ENCODE assay signal across 28 cellular contexts in genomic region chr2:186229265-186229664, GRCh38.
"Had no signal": no experiment of that assay in that cellular context is flagged by ENCODE, and none has a peak within 500 bp of the region (broad histone marks: within the 10 kb centered on the region; RNA-seq: fewer than 3 reads in every experiment).

No MANE protein-coding gene starts in this region.

- H3K27me3 ChIP-seq: brain microvascular endothelial cell had no signal

- H3K27ac ChIP-seq: brain microvascular endothelial cell, epithelial cell of prostate, VCaP had no signal

- H3K36me3 ChIP-seq: brain microvascular endothelial cell had no signal

- H3K27ac Mint-ChIP-seq: activated CD4-positive, alpha-beta memory T cell treated with anti-CD3 and anti-CD28 coated beads, Interleukin-2, amount 10 ng/mL, durations not matched to agents 7 days and 5 days; activated CD4-positive, alpha-beta T cell treated with anti-CD3 and anti-CD28 coated beads, Interleukin-2, amount 10 ng/mL, durations not matched to agents 7 days and 5 days; activated naive CD4-positive, alpha-beta T cell treated with anti-CD3 and anti-CD28 coated beads, Interleukin-2, amount 10 ng/mL, durations not matched to agents 7 days and 5 days; activated naive CD4-positive, alpha-beta T cell treated with anti-CD3 and anti-CD28 coated beads, Interleukin-2, amount 50 U/mL, for 72 hours; activated naive CD8-positive, alpha-beta T cell treated with anti-CD3 and anti-CD28 coated beads, Interleukin-2, amount 10 ng/mL, durations not matched to agents 7 days and 5 days; activated T-cell treated with anti-CD3 and anti-CD28 coated beads, Interleukin-2, amount 50 U/mL, for 24 hours; activated T-cell treated with anti-CD3 and anti-CD28 coated beads, Interleukin-2, amount 50 U/mL, for 72 hours; effector memory CD8-positive, alpha-beta T cell; WTC11 had no signal

- DNase-seq: activated CD4-positive, alpha-beta memory T cell treated with anti-CD3 and anti-CD28 coated beads, Interleukin-2, amount 10 ng/mL, durations not matched to agents 7 days and 5 days; activated CD4-positive, alpha-beta T cell treated with anti-CD3 and anti-CD28 coated beads for 1 hour; activated CD4-positive, alpha-beta T cell treated with anti-CD3 and anti-CD28 coated beads for 4 hours; activated CD4-positive, alpha-beta T cell treated with anti-CD3 and anti-CD28 coated beads, Interleukin-2, amount 10 ng/mL, durations not matched to agents 7 days and 5 days; activated CD4-positive, alpha-beta T cell treated with anti-CD3 and anti-CD28 coated beads, Interleukin-2, amount 50 U/mL, for 4 hours; activated CD8-positive, alpha-beta memory T cell treated with anti-CD3 and anti-CD28 coated beads, Interleukin-2, amount 50 U/mL, for 48 hours; activated gamma-delta T cell; activated naive CD4-positive, alpha-beta T cell; activated naive CD4-positive, alpha-beta T cell treated with anti-CD3 and anti-CD28 coated beads, Interleukin-2, amount 10 ng/mL, durations not matched to agents 7 days and 5 days; activated naive CD8-positive, alpha-beta T cell treated with anti-CD3 and anti-CD28 coated beads, Interleukin-2, amount 10 ng/mL, durations not matched to agents 7 days and 5 days; activated T-cell treated with anti-CD3 and anti-CD28 coated beads for 4 hours; activated T-cell treated with anti-CD3 and anti-CD28 coated beads, Interleukin-2, amount 50 U/mL, for 24 hours; activated T-cell treated with anti-CD3 and anti-CD28 coated beads, Interleukin-2, amount 50 U/mL, for 72 hours; amniotic stem cell; anterior cingulate cortex; brain microvascular endothelial cell; cortex of kidney; dermis blood vessel endothelial cell; effector CD4-positive, alpha-beta T cell; effector memory CD8-positive, alpha-beta T cell; foreskin fibroblast; head of caudate nucleus; T-helper 2 cell had no signal

- H3K4me1 Mint-ChIP-seq: activated CD4-positive, alpha-beta memory T cell treated with anti-CD3 and anti-CD28 coated beads, Interleukin-2, amount 10 ng/mL, durations not matched to agents 7 days and 5 days; activated CD4-positive, alpha-beta T cell treated with anti-CD3 and anti-CD28 coated beads, Interleukin-2, amount 10 ng/mL, durations not matched to agents 7 days and 5 days; activated naive CD4-positive, alpha-beta T cell treated with anti-CD3 and anti-CD28 coated beads, Interleukin-2, amount 10 ng/mL, durations not matched to agents 7 days and 5 days; activated naive CD8-positive, alpha-beta T cell treated with anti-CD3 and anti-CD28 coated beads, Interleukin-2, amount 10 ng/mL, durations not matched to agents 7 days and 5 days; central memory CD8-positive, alpha-beta T cell; WTC11 had no signal

- H3K27me3 Mint-ChIP-seq: activated CD4-positive, alpha-beta memory T cell treated with anti-CD3 and anti-CD28 coated beads, Interleukin-2, amount 10 ng/mL, durations not matched to agents 7 days and 5 days; activated CD4-positive, alpha-beta T cell treated with anti-CD3 and anti-CD28 coated beads, Interleukin-2, amount 10 ng/mL, durations not matched to agents 7 days and 5 days; activated naive CD4-positive, alpha-beta T cell treated with anti-CD3 and anti-CD28 coated beads, Interleukin-2, amount 10 ng/mL, durations not matched to agents 7 days and 5 days; activated naive CD8-positive, alpha-beta T cell treated with anti-CD3 and anti-CD28 coated beads, Interleukin-2, amount 10 ng/mL, durations not matched to agents 7 days and 5 days; activated T-cell treated with anti-CD3 and anti-CD28 coated beads, Interleukin-2, amount 50 U/mL, for 24 hours; central memory CD8-positive, alpha-beta T cell; effector memory CD8-positive, alpha-beta T cell had no signal

- ATAC-seq: activated naive CD4-positive, alpha-beta T cell treated with anti-CD3 and anti-CD28 coated beads, Interleukin-2, amount 50 U/mL, for 72 hours; activated T-cell treated with anti-CD3 and anti-CD28 coated beads, Interleukin-2, amount 50 U/mL, for 72 hours; effector memory CD8-positive, alpha-beta T cell; WTC11 had no signal

- H3K36me3 Mint-ChIP-seq: activated naive CD4-positive, alpha-beta T cell treated with anti-CD3 and anti-CD28 coated beads, Interleukin-2, amount 10 ng/mL, durations not matched to agents 7 days and 5 days had no signal

- H3K4me3 Mint-ChIP-seq: activated CD4-positive, alpha-beta memory T cell treated with anti-CD3 and anti-CD28 coated beads, Interleukin-2, amount 10 ng/mL, durations not matched to agents 7 days and 5 days; activated CD4-positive, alpha-beta T cell treated with anti-CD3 and anti-CD28 coated beads, Interleukin-2, amount 10 ng/mL, durations not matched to agents 7 days and 5 days; activated naive CD4-positive, alpha-beta T cell treated with anti-CD3 and anti-CD28 coated beads, Interleukin-2, amount 10 ng/mL, durations not matched to agents 7 days and 5 days; activated naive CD8-positive, alpha-beta T cell treated with anti-CD3 and anti-CD28 coated beads, Interleukin-2, amount 10 ng/mL, durations not matched to agents 7 days and 5 days; activated T-cell treated with anti-CD3 and anti-CD28 coated beads, Interleukin-2, amount 50 U/mL, for 24 hours; activated T-cell treated with anti-CD3 and anti-CD28 coated beads, Interleukin-2, amount 50 U/mL, for 72 hours; central memory CD8-positive, alpha-beta T cell; effector memory CD8-positive, alpha-beta T cell; WTC11 had no signal
